In the genomic region with DNA sequence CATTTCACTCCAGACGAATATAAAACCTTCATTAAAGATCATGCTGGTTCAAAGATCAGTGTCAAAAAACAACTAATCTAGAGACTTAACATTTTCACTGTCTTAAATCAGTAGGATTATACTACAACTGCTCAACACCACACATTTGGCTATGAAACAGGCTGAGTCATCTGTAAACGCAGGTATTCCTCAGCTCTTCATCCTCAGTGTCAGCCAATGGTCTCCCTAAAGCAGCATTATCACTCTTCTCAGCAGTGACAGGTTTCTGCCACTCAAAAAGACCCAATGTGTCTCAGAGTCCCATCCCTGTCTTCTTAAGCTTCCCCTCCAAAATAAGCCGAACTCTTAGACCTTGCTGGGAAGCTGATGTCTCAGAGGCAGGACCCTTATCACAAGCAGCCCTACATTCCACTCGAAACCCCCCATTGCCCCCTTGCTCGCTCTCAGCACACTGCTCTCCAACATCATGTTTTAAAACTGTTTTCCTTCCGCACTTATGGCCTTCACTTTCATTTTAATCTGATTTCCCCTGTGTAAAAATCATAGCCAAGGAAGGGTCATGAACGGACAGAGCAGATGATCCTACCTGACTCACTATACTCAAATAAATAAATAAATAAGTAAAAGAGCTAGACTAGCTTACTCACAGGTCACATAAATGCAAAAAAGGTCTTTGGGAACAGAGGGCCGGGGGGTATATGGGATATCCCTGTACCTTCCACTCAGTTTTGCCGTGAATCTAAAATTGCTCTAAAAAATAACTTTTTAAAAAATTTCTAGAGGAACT, we compare ENCODE assay signal across 23 cellular contexts. TPM values are rescaled to one million over a fixed set of nuclear protein-coding genes. Genes with fewer than 3 reads are reported as not detected.
DNase-seq lines count a peak whose midpoint lies in the region; ATAC-seq, FAIRE-seq and TF ChIP-seq lines count a peak whose summit lies in the region.
"Had no signal": no experiment of that assay in that cellular context is flagged by ENCODE, and none has a peak within 500 bp of the region (broad histone marks: within the 10 kb centered on the region; RNA-seq: fewer than 3 reads in every experiment).

No MANE protein-coding gene starts in this region.

- H3K36me3 ChIP-seq in adipocyte (ENCODE audit: control insufficient read depth, insufficient read depth, low read length, severe bottlenecking): peaks cover 35% of the 10 kb centered on the region
- no peaks in the 10 kb centered on the region for H3K36me3 ChIP-seq in testis (ENCODE audit: low read depth, missing control alignments)
- H3K36me3 ChIP-seq in BE2C: peaks cover 25% of the 10 kb centered on the region
- H3K36me3 ChIP-seq in pancreas: no peaks in the 10 kb centered on the region
- H3K36me3 ChIP-seq: HAP-1 had no signal

- no peaks in the 10 kb centered on the region for H3K9me3 ChIP-seq in adipocyte (ENCODE audit: control insufficient read depth, low read length)
- H3K9me3 ChIP-seq in testis: no peaks in the 10 kb centered on the region
- no peaks in the 10 kb centered on the region for H3K9me3 ChIP-seq in BE2C
- H3K9me3 ChIP-seq in pancreas: no peaks in the 10 kb centered on the region
- H3K9me3 ChIP-seq: body of pancreas, gastroesophageal sphincter, HAP-1 had no signal

- 76 to 79% methylated on average over 9 of the region's 9 CpGs for WGBS in testis, 2 donors
- WGBS in pancreas, 2 donors: 76 to 85% methylated on average over 9 of the region's 9 CpGs

- H3K27me3 ChIP-seq in adipocyte (replicated peaks; ENCODE audit: control insufficient read depth, insufficient read depth, low read length) (no peaks in the 10 kb centered on the region), testis (no peaks in the 10 kb centered on the region), BE2C (no peaks in the 10 kb centered on the region), pancreas (no peaks in the 10 kb centered on the region)
- H3K27me3 ChIP-seq: body of pancreas, gastroesophageal sphincter had no signal

- TF ChIP-seq POLR2A in H54 (IDR thresholded peaks at IDR 0.05; ENCODE audit: low read depth, low read length): no peak
- no peak for TF ChIP-seq POLR2A in testis (IDR thresholded peaks at IDR 0.05)

- DNase-seq in D721Med (ENCODE audit: insufficient read length, low spot score) (peak; percentile 25), H54 (ENCODE audit: insufficient read length, low spot score) (no peak), adipocyte (ENCODE audit: low read depth) (no peak), iris pigment epithelial cell (ENCODE audit: low read depth) (peak; percentile 8), COR-L47 (lab: John Stamatoyannopoulos, UW) (no peak), testis (no peak), BE2C (no peak), pancreas (no peak)
- DNase-seq: activated CD4-positive, CD25-positive, alpha-beta regulatory T cell; body of pancreas; CD4-positive, alpha-beta T cell; left colon; natural killer cell; NCI-H1105; NCI-H2081; NCI-H510A treated with DMSO at 0.1 percent for 48 hours; stimulated activated CD4-positive, alpha-beta T cell treated with anti-CD3 and anti-CD28 coated beads, Interleukin-2, amount 100 ng/mL, for 24 hours; stimulated activated naive CD8-positive, alpha-beta T cell treated with anti-CD3 and anti-CD28 coated beads, Interleukin-15, Interleukin-2, amounts not matched to agents 100 U/mL and 50 U/mL, for 24 hours; T1000 had no signal

- FAIRE-seq in D721Med (lab: Jason Lieb, UNC): no peak
- peak; percentile 60 for FAIRE-seq in H54 (lab: Jason Lieb, UNC)
- FAIRE-seq in pancreas (lab: Jason Lieb, UNC): no peak

- H3K4me1 ChIP-seq in adipocyte (ENCODE audit: control insufficient read depth, insufficient read depth, low read length): peaks cover 39% of the 10 kb centered on the region
- no peaks in the 10 kb centered on the region for H3K4me1 ChIP-seq in testis
- H3K4me1 ChIP-seq in BE2C: peaks cover 6% of the 10 kb centered on the region
- no peaks in the 10 kb centered on the region for H3K4me1 ChIP-seq in pancreas
- H3K4me1 ChIP-seq: body of pancreas had no signal

- no peak for TF ChIP-seq CTCF in D721Med (IDR thresholded peaks at IDR 0.05; ENCODE audit: insufficient read depth, missing control alignments)
- no peak for TF ChIP-seq CTCF in testis (IDR thresholded peaks at IDR 0.05)
- TF ChIP-seq CTCF in BE2C (IDR thresholded peaks at IDR 0.05; ENCODE audit: low read depth, low read length): no peak
- no peak for TF ChIP-seq CTCF in pancreas (IDR thresholded peaks at IDR 0.05)

- peak overlapping the region; percentile 69 for H3K4me3 ChIP-seq in adipocyte (ENCODE audit: low read length)
- H3K4me3 ChIP-seq in testis: no peak overlapping the region
- H3K4me3 ChIP-seq in BE2C (ENCODE audit: low read depth, low read length): no peak overlapping the region
- H3K4me3 ChIP-seq in pancreas: no peak overlapping the region
- H3K4me3 ChIP-seq: body of pancreas, gastroesophageal sphincter, HAP-1, skin epidermis had no signal

- no peak for ATAC-seq in pancreas
- ATAC-seq: body of pancreas; gastroesophageal sphincter; left colon; natural killer cell; stimulated activated naive CD8-positive, alpha-beta T cell treated with anti-CD3 and anti-CD28 coated beads, Interleukin-15, Interleukin-2, amounts not matched to agents 100 U/mL and 50 U/mL, for 24 hours had no signal

- intact Hi-C loops in testis (cut with DNase I; ENCODE audit: low total_unique reads): no loop called here
- intact Hi-C loops in pancreas (cut with DNase I): no loop called here

- H3K27ac ChIP-seq in testis (no peak overlapping the region), pancreas (no peak overlapping the region)
- H3K27ac ChIP-seq: body of pancreas, epithelial cell of prostate, skin epidermis had no signal

- peak overlapping the region; percentile 65 for H3K9ac ChIP-seq in adipocyte (ENCODE audit: low read length)

RNA-seq across cellular contexts. Expression of a gene that starts 23.0 kb away (rescaled TPM):
- total RNA-seq in testis (10 to 100 TPM; 23.9 to 27.7 TPM), pancreas (10 to 100 TPM in 1 of 6 donors, 1 to 10 TPM in 5; 2.0 to 10.7 (median 4.5) TPM)
- polyA plus RNA-seq in testis (ENCODE audit: insufficient read depth, low read depth, low replicate concordance) (20.6 TPM), pancreas (1 to 10 TPM in 1 of 2 donors, under 1 TPM in 1; 0.80 to 1.3 TPM)
- 58.6 TPM for polyA plus RNA-seq in BE2C (2012; ENCODE audit: insufficient read depth, insufficient read length, low read depth)

Comparison
In these comparisons a context has a peak if more than half of its experiments do, and no peak if none do; other contexts are left out.
1. DNase-seq: peak in D721Med (single experiment) and iris pigment epithelial cell (single experiment); none in H54 (single experiment), adipocyte (single experiment), COR-L47 (single experiment), testis (single experiment), BE2C (single experiment) and pancreas (0 of 6).